20 cellular contexts compared by ENCODE assay signal in the genomic region with DNA sequence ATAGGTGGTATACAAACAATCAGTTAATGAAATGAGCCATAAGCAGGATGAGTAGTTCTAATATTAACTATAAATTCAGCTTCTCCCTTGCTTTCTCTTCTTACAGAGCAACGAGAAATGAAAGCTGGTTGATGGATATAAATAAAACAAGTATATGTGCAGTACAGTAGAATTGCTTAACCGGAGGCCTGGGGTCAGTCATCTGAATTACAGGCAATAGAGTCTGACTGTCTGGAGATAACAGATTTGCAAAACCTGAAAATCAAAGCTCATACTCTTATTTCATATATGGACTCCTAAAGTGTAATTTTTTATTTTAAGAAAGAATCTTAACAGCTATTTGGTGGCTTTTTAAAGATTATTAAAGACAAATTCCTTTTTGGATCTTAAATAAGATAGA. TPM values are rescaled to one million over a fixed set of nuclear protein-coding genes. Genes with fewer than 3 reads are reported as not detected.
DNase-seq lines count a peak whose midpoint lies in the region; ATAC-seq, FAIRE-seq and TF ChIP-seq lines count a peak whose summit lies in the region.
"Had no signal": no experiment of that assay in that cellular context is flagged by ENCODE, and none has a peak within 500 bp of the region (broad histone marks: within the 10 kb centered on the region; RNA-seq: fewer than 3 reads in every experiment).

No MANE protein-coding gene starts in this region.

- no peak overlapping the region for H3T11ph ChIP-seq in H9 (ENCODE audit: low read length)

- H3K4ac ChIP-seq in H9 (ENCODE audit: low read depth, low read length), result no peak overlapping the region

- peaks cover 6% of the 10 kb centered on the region in 2 experiments for H3K4me1 Mint-ChIP-seq in H9
- H3K4me1 Mint-ChIP-seq: activated CD4-positive, alpha-beta T cell treated with anti-CD3 and anti-CD28 coated beads, Interleukin-2, amount 10 ng/mL, durations not matched to agents 7 days and 5 days had no signal

- no peaks in the 10 kb centered on the region for H3K36me3 Mint-ChIP-seq in H9 (ENCODE audit: insufficient read depth in 1 of 3, low read depth in 3 of 3)
- H3K36me3 Mint-ChIP-seq: IgD-negative memory B cell had no signal

- H4K20me1 ChIP-seq in H9 (ENCODE audit: control insufficient read depth, insufficient read depth, insufficient read length), result no peaks in the 10 kb centered on the region

- no peaks in the 10 kb centered on the region for H3K27me3 ChIP-seq in H9 (ENCODE audit: insufficient read depth, low read length)
- H3K27me3 ChIP-seq: dorsolateral prefrontal cortex, gastrocnemius medialis had no signal

- H3K9me3 ChIP-seq in H9 (ENCODE audit: control insufficient read depth, low read depth, low read length), result no peaks in the 10 kb centered on the region
- H3K9me3 ChIP-seq: A549, gastrocnemius medialis had no signal

- H3K23me2 ChIP-seq in H9 (ENCODE audit: insufficient read length, low read depth, low read length, poor library complexity, severe bottlenecking), result no peaks in the 10 kb centered on the region

- H4K91ac ChIP-seq in H9 (ENCODE audit: insufficient read length, low read depth, low read length), result no peak overlapping the region

- H3K18ac ChIP-seq in H9 (ENCODE audit: insufficient read length, low read depth, low read length), result no peak overlapping the region

- no peak overlapping the region for H3K56ac ChIP-seq in H9 (ENCODE audit: insufficient read length, low read depth, low read length)

- H2BK20ac ChIP-seq in H9 (ENCODE audit: low read depth, low read length, poor library complexity, severe bottlenecking), result no peak overlapping the region

- H3K4me1 ChIP-seq in H9 (ENCODE audit: insufficient read depth, low read length), result no peaks in the 10 kb centered on the region
- H3K4me1 ChIP-seq: A549, gastrocnemius medialis had no signal

- H2AFZ ChIP-seq in H9 (ENCODE audit: low read length), result no peak overlapping the region

- no peak overlapping the region for H2BK5ac ChIP-seq in H9 (ENCODE audit: insufficient read length, low read length)

- H3K23ac ChIP-seq in H9 (ENCODE audit: insufficient read length, low read depth, low read length), result no peak overlapping the region

- H4K5ac ChIP-seq in H9 (ENCODE audit: insufficient read length, low read depth, low read length), result no peak overlapping the region

- TF ChIP-seq CTCF in AG10803 (conservative IDR thresholded peaks at IDR 0.05; ENCODE audit: low read length), result no peak
- TF ChIP-seq CTCF in choroid plexus epithelial cell (conservative IDR thresholded peaks at IDR 0.05; ENCODE audit: low read depth, low read length), result no peak
- no peak for TF ChIP-seq CTCF in H9 (conservative IDR thresholded peaks at IDR 0.05)

- H2AK5ac ChIP-seq in H9 (ENCODE audit: insufficient read length, low read length), result no peak overlapping the region

- H2BK15ac ChIP-seq in H9 (ENCODE audit: low read depth, low read length), result no peak overlapping the region

- H3K4me2 ChIP-seq in H9 (ENCODE audit: insufficient read depth, insufficient read length, low read length), result no peak overlapping the region
- H3K4me2 ChIP-seq: A549 had no signal

- H3K79me2 ChIP-seq in H9 (ENCODE audit: insufficient read depth, low read length), result no peaks in the 10 kb centered on the region

- no peak for FAIRE-seq in frontal cortex (lab: Jason Lieb, UNC)
- FAIRE-seq: A549, islet of Langerhans, RCC 7860 had no signal

- H3K4me3 Mint-ChIP-seq in H9, result no peak overlapping the region
- H3K4me3 Mint-ChIP-seq: activated CD4-positive, alpha-beta T cell treated with anti-CD3 and anti-CD28 coated beads, Interleukin-2, amount 10 ng/mL, durations not matched to agents 7 days and 5 days; IgD-negative memory B cell had no signal

- ATAC-seq in GM19438 (IDR thresholded peaks at IDR 0.05; ENCODE audit: low read depth, unreplicated experiment), result peak; percentile 68
- ATAC-seq in HG03432 (IDR thresholded peaks at IDR 0.05; ENCODE audit: unreplicated experiment), result peak; percentile 81
- ATAC-seq in stimulated activated naive CD8-positive, alpha-beta T cell treated with anti-CD3 and anti-CD28 coated beads, Interleukin-15, Interleukin-2, amounts not matched to agents 100 U/mL and 50 U/mL, for 24 hours, result no peak
- ATAC-seq: A549, gastrocnemius medialis had no signal

- H3K4me3 ChIP-seq in AG10803 (ENCODE audit: low read length) (no peak overlapping the region), choroid plexus epithelial cell (ENCODE audit: low read depth, low read length) (no peak overlapping the region)
- H3K4me3 ChIP-seq: A549, dorsolateral prefrontal cortex, gastrocnemius medialis had no signal

- WGBS in H9 (ENCODE audit: extremely low coverage, insufficient read length, low lambda C conversion rate), result no CpG with 5 or more reads among the region's 2 CpGs

- no peaks in the 10 kb centered on the region for H3K27me3 Mint-ChIP-seq in H9 (ENCODE audit: low read depth)

- peak; percentile 40 for DNase-seq in AG10803 (ENCODE audit: low read depth)
- peak; percentile 76 for DNase-seq in choroid plexus epithelial cell (ENCODE audit: low read depth)
- no peak for DNase-seq in NCI-H2171 (lab: John Stamatoyannopoulos, UW)
- no peak for DNase-seq in H9
- DNase-seq in frontal cortex (ENCODE audit: low spot score in 2 of 2), result no peak
- no peak for DNase-seq in stimulated activated naive CD8-positive, alpha-beta T cell treated with anti-CD3 and anti-CD28 coated beads, Interleukin-15, Interleukin-2, amounts not matched to agents 100 U/mL and 50 U/mL, for 24 hours
- DNase-seq: activated CD4-positive, alpha-beta T cell treated with anti-CD3 and anti-CD28 coated beads, Interleukin-2, amount 10 ng/mL, durations not matched to agents 7 days and 5 days; anterior cingulate cortex; dorsolateral prefrontal cortex; gastrocnemius medialis; HCEC 1CT; NCI-H1436; NCI-H524 treated with DMSO at 0.1 percent for 48 hours; T-helper 2 cell had no signal

- H3K79me1 ChIP-seq in H9 (ENCODE audit: insufficient read depth, low read depth, low read length, poor library complexity, severe bottlenecking), result no peaks in the 10 kb centered on the region

- H3K9me3 Mint-ChIP-seq in H9, result no peaks in the 10 kb centered on the region
- H3K9me3 Mint-ChIP-seq: activated CD4-positive, alpha-beta T cell treated with anti-CD3 and anti-CD28 coated beads, Interleukin-2, amount 10 ng/mL, durations not matched to agents 7 days and 5 days; IgD-negative memory B cell had no signal

- H3K9ac ChIP-seq in H9 (ENCODE audit: extremely low read depth, insufficient read length, low read length), result no peak overlapping the region

- no peak overlapping the region for H3K27ac Mint-ChIP-seq in H9
- H3K27ac Mint-ChIP-seq: activated CD4-positive, alpha-beta T cell treated with anti-CD3 and anti-CD28 coated beads, Interleukin-2, amount 10 ng/mL, durations not matched to agents 7 days and 5 days; IgD-negative memory B cell had no signal

- no peak overlapping the region for H2BK120ac ChIP-seq in H9 (ENCODE audit: low read depth, low read length, poor library complexity, severe bottlenecking)

- H4K8ac ChIP-seq in H9 (replicated peaks; ENCODE audit: insufficient read length, low read depth, low read length), result no peak overlapping the region

- no peak overlapping the region for H3K14ac ChIP-seq in H9 (ENCODE audit: insufficient read depth, low read length)

- no peak overlapping the region for H2BK12ac ChIP-seq in H9 (ENCODE audit: insufficient read length, low read depth, low read length)

- no peak overlapping the region for H3K27ac ChIP-seq in H9 (ENCODE audit: insufficient read length, low read depth, low read length)
- H3K27ac ChIP-seq: A549, gastrocnemius medialis had no signal

RNA-seq across cellular contexts. Expression of a gene that starts 43.1 kb away (rescaled TPM):
- total RNA-seq in H9 (2021) (1.5 and 1.6 TPM in 2 replicates), frontal cortex (45.2 TPM)
- total RNA-seq: activated CD4-positive, alpha-beta T cell treated with anti-CD3 and anti-CD28 coated beads, Interleukin-2, amount 10 ng/mL, durations not matched to agents 7 days and 5 days had no signal

Comparison
In these comparisons a context has a peak if more than half of its experiments do, and no peak if none do; other contexts are left out.
1. DNase-seq: peak in AG10803 (single experiment) and choroid plexus epithelial cell (single experiment); none in NCI-H2171 (single experiment), H9 (single experiment), frontal cortex (0 of 2) and stimulated activated naive CD8-positive, alpha-beta T cell treated with anti-CD3 and anti-CD28 coated beads, Interleukin-15, Interleukin-2, amounts not matched to agents 100 U/mL and 50 U/mL, for 24 hours (single experiment).
2. RNA of a gene that starts 43.1 kb away (total RNA-seq): 45.2 TPM in frontal cortex (single experiment); 1.5 to 1.6 TPM in H9; every median in the first group is over 10 times any median in the second.